8 cellular contexts compared by ENCODE assay signal in genomic region chr6:25223421-25224052, GRCh38. TPM values are rescaled to one million over a fixed set of nuclear protein-coding genes. Genes with fewer than 3 reads are reported as not detected.
DNase-seq lines count a peak whose midpoint lies in the region; ATAC-seq lines count a peak whose summit lies in the region.

No MANE protein-coding gene starts in this region.

- DNase-seq in DMS 273 (lab: John Stamatoyannopoulos, UW; ENCODE audit: unreplicated experiment) = peak; percentile 82
- DNase-seq in DMS 273 treated with DMSO at 0.1 percent for 48 hours (lab: John Stamatoyannopoulos, UW) = no peak
- peak; percentile 41 for DNase-seq in NCI-H128 (lab: John Stamatoyannopoulos, UW; ENCODE audit: unreplicated experiment)
- DNase-seq in SW480 (ENCODE audit: low spot score) = peak; percentile 43
- DNase-seq in activated naive CD8-positive, alpha-beta T cell treated with anti-CD3 and anti-CD28 coated beads, Interleukin-2, amount 50 U/mL, for 16 hours (ENCODE audit: low read depth, low spot score) = peak; percentile 17
- peak; percentile 70 for DNase-seq in left cardiac atrium
- DNase-seq in sciatic nerve (ENCODE audit: low spot score) = peak; percentile 84

- intact Hi-C loops in left cardiac atrium (cut with DNase I) = loop anchor here (2.0 to 10.0 kb wide), 4 partner anchors 334 to 494 kb away; no protein-coding TSS in a partner anchor
- intact Hi-C loops in sciatic nerve (cut with DNase I) = no loop called here

- ATAC-seq in left cardiac atrium = peak in 1 of 2 donors; percentile 67
- peak; percentile 83 for ATAC-seq in sciatic nerve
- ATAC-seq in HG02840 (IDR thresholded peaks at IDR 0.05; ENCODE audit: low FRiP score, unreplicated experiment) = no peak

RNA-seq across cellular contexts. Expression of gene CARMIL1, which starts 55.6 kb away (rescaled TPM):
- total RNA-seq in left cardiac atrium = 10 to 100 TPM; 10.8 to 11.3 TPM
- total RNA-seq in sciatic nerve = 20.8 TPM
